In genomic region chrX:103513476-103514108, GRCh38 we compare ENCODE assay signal across 1 cellular context.
TF ChIP-seq lines count a peak whose summit lies in the region.

No MANE protein-coding gene starts in this region.

TF ChIP-seq in HepG2, 621 proteins besides CTCF, POLR2A, EP300 and RAD21 (continued from another document):
- TF ChIP-seq, protein P1, sequence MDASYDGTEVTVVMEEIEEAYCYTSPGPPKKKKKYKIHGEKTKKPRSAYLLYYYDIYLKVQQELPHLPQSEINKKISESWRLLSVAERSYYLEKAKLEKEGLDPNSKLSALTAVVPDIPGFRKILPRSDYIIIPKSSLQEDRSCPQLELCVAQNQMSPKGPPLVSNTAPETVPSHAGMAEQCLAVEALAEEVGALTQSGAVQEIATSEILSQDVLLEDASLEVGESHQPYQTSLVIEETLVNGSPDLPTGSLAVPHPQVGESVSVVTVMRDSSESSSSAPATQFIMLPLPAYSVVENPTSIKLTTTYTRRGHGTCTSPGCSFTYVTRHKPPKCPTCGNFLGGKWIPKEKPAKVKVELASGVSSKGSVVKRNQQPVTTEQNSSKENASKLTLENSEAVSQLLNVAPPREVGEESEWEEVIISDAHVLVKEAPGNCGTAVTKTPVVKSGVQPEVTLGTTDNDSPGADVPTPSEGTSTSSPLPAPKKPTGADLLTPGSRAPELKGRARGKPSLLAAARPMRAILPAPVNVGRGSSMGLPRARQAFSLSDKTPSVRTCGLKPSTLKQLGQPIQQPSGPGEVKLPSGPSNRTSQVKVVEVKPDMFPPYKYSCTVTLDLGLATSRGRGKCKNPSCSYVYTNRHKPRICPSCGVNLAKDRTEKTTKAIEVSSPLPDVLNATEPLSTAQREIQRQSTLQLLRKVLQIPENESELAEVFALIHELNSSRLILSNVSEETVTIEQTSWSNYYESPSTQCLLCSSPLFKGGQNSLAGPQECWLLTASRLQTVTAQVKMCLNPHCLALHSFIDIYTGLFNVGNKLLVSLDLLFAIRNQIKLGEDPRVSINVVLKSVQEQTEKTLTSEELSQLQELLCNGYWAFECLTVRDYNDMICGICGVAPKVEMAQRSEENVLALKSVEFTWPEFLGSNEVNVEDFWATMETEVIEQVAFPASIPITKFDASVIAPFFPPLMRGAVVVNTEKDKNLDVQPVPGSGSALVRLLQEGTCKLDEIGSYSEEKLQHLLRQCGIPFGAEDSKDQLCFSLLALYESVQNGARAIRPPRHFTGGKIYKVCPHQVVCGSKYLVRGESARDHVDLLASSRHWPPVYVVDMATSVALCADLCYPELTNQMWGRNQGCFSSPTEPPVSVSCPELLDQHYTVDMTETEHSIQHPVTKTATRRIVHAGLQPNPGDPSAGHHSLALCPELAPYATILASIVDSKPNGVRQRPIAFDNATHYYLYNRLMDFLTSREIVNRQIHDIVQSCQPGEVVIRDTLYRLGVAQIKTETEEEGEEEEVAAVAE (CRISPR knock-in tag; IDR thresholded peaks at IDR 0.05; ENCODE audit: borderline replicate concordance) = no peak
- no peak for TF ChIP-seq ARID2 (CRISPR knock-in tag; IDR thresholded peaks at IDR 0.05; ENCODE audit: borderline replicate concordance)
- no peak for TF ChIP-seq HMGXB4 (CRISPR knock-in tag; IDR thresholded peaks at IDR 0.05; ENCODE audit: borderline replicate concordance in 1 of 2, low read depth in 1 of 2)
- TF ChIP-seq ONECUT2 (CRISPR knock-in tag; IDR thresholded peaks at IDR 0.05) = no peak
- TF ChIP-seq LCORL (IDR thresholded peaks at IDR 0.05) = no peak
- TF ChIP-seq LCORL (CRISPR knock-in tag; IDR thresholded peaks at IDR 0.05) = no peak
- TF ChIP-seq ZNF383 (CRISPR knock-in tag; IDR thresholded peaks at IDR 0.05; ENCODE audit: borderline replicate concordance) = no peak
- TF ChIP-seq, protein P2, sequence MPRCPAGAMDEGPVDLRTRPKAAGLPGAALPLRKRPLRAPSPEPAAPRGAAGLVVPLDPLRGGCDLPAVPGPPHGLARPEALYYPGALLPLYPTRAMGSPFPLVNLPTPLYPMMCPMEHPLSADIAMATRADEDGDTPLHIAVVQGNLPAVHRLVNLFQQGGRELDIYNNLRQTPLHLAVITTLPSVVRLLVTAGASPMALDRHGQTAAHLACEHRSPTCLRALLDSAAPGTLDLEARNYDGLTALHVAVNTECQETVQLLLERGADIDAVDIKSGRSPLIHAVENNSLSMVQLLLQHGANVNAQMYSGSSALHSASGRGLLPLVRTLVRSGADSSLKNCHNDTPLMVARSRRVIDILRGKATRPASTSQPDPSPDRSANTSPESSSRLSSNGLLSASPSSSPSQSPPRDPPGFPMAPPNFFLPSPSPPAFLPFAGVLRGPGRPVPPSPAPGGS (CRISPR knock-in tag; IDR thresholded peaks at IDR 0.05) = no peak
- TF ChIP-seq NPAS2 (CRISPR knock-in tag; IDR thresholded peaks at IDR 0.05; ENCODE audit: borderline replicate concordance) = no peak
- TF ChIP-seq ZNF350 (CRISPR knock-in tag; IDR thresholded peaks at IDR 0.05; ENCODE audit: borderline replicate concordance, low read depth) = no peak
- no peak for TF ChIP-seq NFE2L2 (IDR thresholded peaks at IDR 0.05; ENCODE audit: low read length)
- TF ChIP-seq THYN1 (CRISPR knock-in tag; IDR thresholded peaks at IDR 0.05; ENCODE audit: borderline replicate concordance, low read depth) = no peak
- no peak for TF ChIP-seq ZNF749 (CRISPR knock-in tag; IDR thresholded peaks at IDR 0.05; ENCODE audit: borderline replicate concordance)
- TF ChIP-seq CAMTA2 (CRISPR knock-in tag; IDR thresholded peaks at IDR 0.05; ENCODE audit: borderline replicate concordance) = no peak
TF ChIP-seq in HepG2: peak in this region for 0.
